In genomic region chr4:110514889-110515479, GRCh38 we compare ENCODE assay signal across 8 cellular contexts. TPM values are rescaled to one million over a fixed set of nuclear protein-coding genes. Genes with fewer than 3 reads are reported as not detected.
A peak's percentile ranks its signal among the peaks of the same experiment; 100 is the strongest.
DNase-seq lines count a peak whose midpoint lies in the region; ATAC-seq and TF ChIP-seq lines count a peak whose summit lies in the region.

No MANE protein-coding gene starts in this region.

- intact Hi-C loops in Calu3 (cut with micrococcal nuclease; ENCODE audit: unreplicated experiment): loop anchor here (10.0 kb wide), 2 partner anchors 200 to 320 kb away; partner anchors contain the start of gene ELOVL6
- intact Hi-C loops in stomach (cut with DNase I; ENCODE audit: low total_unique reads): loop anchor here (5.0 kb wide), 1 partner anchor 513 kb away; no protein-coding TSS in a partner anchor

- H3K9me3 Mint-ChIP-seq in Calu3 (ENCODE audit: low read depth, unreplicated experiment): no peaks in the 10 kb centered on the region
- H3K9me3 Mint-ChIP-seq in stimulated activated naive CD8-positive, alpha-beta T cell treated with anti-CD3 and anti-CD28 coated beads, Interleukin-15, amount 100 ng/mL, for 72 hours: no peaks in the 10 kb centered on the region

- H3K9me3 ChIP-seq in stomach: no peaks in the 10 kb centered on the region

- CTCF ChIA-PET in Calu3 (lab: Charles Lee): no interaction called here

- DNase-seq in Calu3 (no peak), HT-29 (ENCODE audit: low spot score) (peak; percentile 44), SW480 (ENCODE audit: low spot score) (peak; percentile 29), fibroblast of pulmonary artery (ENCODE audit: low read depth) (peak; percentile 60), stomach (no peak)
- no peak for DNase-seq in stimulated activated naive CD8-positive, alpha-beta T cell treated with anti-CD3 and anti-CD28 coated beads, Interleukin-15, amount 100 ng/mL, for 72 hours

- H3K27me3 ChIP-seq in stomach: no peaks in the 10 kb centered on the region

- no peak for TF ChIP-seq EP300 in stomach (IDR thresholded peaks at IDR 0.05)

- TF ChIP-seq POLR2A in stomach (IDR thresholded peaks at IDR 0.05): no peak

- TF ChIP-seq CTCF in Calu3 (IDR thresholded peaks at IDR 0.05; ENCODE audit: unreplicated experiment): peak; percentile 41
- peak; percentile 68 for TF ChIP-seq CTCF in fibroblast of pulmonary artery (IDR thresholded peaks at IDR 0.05; ENCODE audit: low read length, missing control alignments)
- peak in 4 of 7 experiments; percentile 52 to 73 (median 56) for TF ChIP-seq CTCF in stomach (IDR thresholded peaks at IDR 0.05)

- H3K4me1 Mint-ChIP-seq in Calu3 (ENCODE audit: low read depth, unreplicated experiment): no peaks in the 10 kb centered on the region
- peaks cover 25% of the 10 kb centered on the region for H3K4me1 Mint-ChIP-seq in stimulated activated naive CD8-positive, alpha-beta T cell treated with anti-CD3 and anti-CD28 coated beads, Interleukin-15, amount 100 ng/mL, for 72 hours

- no peak overlapping the region for H3K27ac Mint-ChIP-seq in Calu3 (ENCODE audit: unreplicated experiment)
- H3K27ac Mint-ChIP-seq in stimulated activated naive CD8-positive, alpha-beta T cell treated with anti-CD3 and anti-CD28 coated beads, Interleukin-15, amount 100 ng/mL, for 72 hours: no peak overlapping the region

- no peaks in the 10 kb centered on the region for H3K27me3 Mint-ChIP-seq in Calu3 (ENCODE audit: unreplicated experiment)
- no peaks in the 10 kb centered on the region for H3K27me3 Mint-ChIP-seq in stimulated activated naive CD8-positive, alpha-beta T cell treated with anti-CD3 and anti-CD28 coated beads, Interleukin-15, amount 100 ng/mL, for 72 hours

- H3K36me3 Mint-ChIP-seq in Calu3 (ENCODE audit: insufficient read depth, unreplicated experiment): peaks cover 5% of the 10 kb centered on the region

- H3K4me3 ChIP-seq in fibroblast of pulmonary artery (replicated peaks; ENCODE audit: low read depth, low read length) (no peak overlapping the region), stomach (no peak overlapping the region)

- ATAC-seq in HG03139 (IDR thresholded peaks at IDR 0.05; ENCODE audit: unreplicated experiment): no peak
- ATAC-seq in stimulated activated naive CD8-positive, alpha-beta T cell treated with anti-CD3 and anti-CD28 coated beads, Interleukin-15, amount 100 ng/mL, for 72 hours: no peak
- no peak for ATAC-seq in HG03439 (IDR thresholded peaks at IDR 0.05; ENCODE audit: unreplicated experiment)

- H3K27ac ChIP-seq in stomach: no peak overlapping the region

- H3K4me1 ChIP-seq in stomach: peaks cover 0 to 12% (median 5%) of the 10 kb centered on the region in 4 donors

- BruUV-seq in Calu3 (replicated peaks; lab: Mats Ljungman, UMichigan): no TSS peak

- no peaks in the 10 kb centered on the region for H3K36me3 ChIP-seq in stomach

- H3K4me3 Mint-ChIP-seq in Calu3 (ENCODE audit: low read depth, unreplicated experiment): no peak overlapping the region
- peak overlapping the region in 1 of 2 donors; percentile 95 for H3K4me3 Mint-ChIP-seq in stimulated activated naive CD8-positive, alpha-beta T cell treated with anti-CD3 and anti-CD28 coated beads, Interleukin-15, amount 100 ng/mL, for 72 hours

RNA-seq across cellular contexts. Expression of gene ENPEP, which starts 39.0 kb away (rescaled TPM):
- total RNA-seq in Calu3 (2022) (not detected in 2 replicates), stomach (10 to 100 TPM in 1 of 5 donors, under 1 TPM in 3, not detected in 1; 0.29 to 11.9 (median 0.59) TPM)
- 0.39 and 0.61 TPM in 2 replicates for total RNA-seq in HT-29 (2014; rRNA removed; shearing (Covaris generic))
- under 1 TPM; 0.19 to 0.46 (median 0.40) TPM for polyA plus RNA-seq in stomach

Comparison
In these comparisons a context has a peak if more than half of its experiments do, and no peak if none do; other contexts are left out.
1. DNase-seq: peak in HT-29 (single experiment), SW480 (single experiment) and fibroblast of pulmonary artery (single experiment); none in Calu3 (single experiment), stomach (single experiment) and stimulated activated naive CD8-positive, alpha-beta T cell treated with anti-CD3 and anti-CD28 coated beads, Interleukin-15, amount 100 ng/mL, for 72 hours (0 of 2).
2. Peak in every context shown above with its lines, with median percentiles within 50 percentile points of each other: CTCF ChIP-seq.